Comparison of ENCODE assay signal across 1 cellular context in genomic region chr5:355379-355935, GRCh38.
TF ChIP-seq lines count a peak whose summit lies in the region.

No MANE protein-coding gene starts in this region.

TF ChIP-seq in IMR-90, 13 proteins besides CTCF, POLR2A, EP300 and RAD21:
- TF ChIP-seq MAZ (IDR thresholded peaks at IDR 0.05; ENCODE audit: borderline replicate concordance, low read depth, low read length) (no peak), SMC3 (IDR thresholded peaks at IDR 0.05; ENCODE audit: low read depth, low read length) (no peak), CHD1 (IDR thresholded peaks at IDR 0.05; ENCODE audit: low read depth, low read length) (no peak), ELK1 (IDR thresholded peaks at IDR 0.05; ENCODE audit: borderline replicate concordance, low read depth, low read length) (no peak), NFE2L2 (IDR thresholded peaks at IDR 0.05; ENCODE audit: low read depth, low read length) (no peak), CEBPB (IDR thresholded peaks at IDR 0.05; ENCODE audit: low read depth, low read length) (no peak), USF2 (IDR thresholded peaks at IDR 0.05; ENCODE audit: low read depth, low read length) (no peak), RCOR1 (IDR thresholded peaks at IDR 0.05; ENCODE audit: insufficient replicate concordance, low read length) (no peak), MAFK (IDR thresholded peaks at IDR 0.05; ENCODE audit: low read depth, low read length) (no peak)
TF ChIP-seq in IMR-90: peak in this region for 0.
